16 cellular contexts compared by ENCODE assay signal in the genomic region with DNA sequence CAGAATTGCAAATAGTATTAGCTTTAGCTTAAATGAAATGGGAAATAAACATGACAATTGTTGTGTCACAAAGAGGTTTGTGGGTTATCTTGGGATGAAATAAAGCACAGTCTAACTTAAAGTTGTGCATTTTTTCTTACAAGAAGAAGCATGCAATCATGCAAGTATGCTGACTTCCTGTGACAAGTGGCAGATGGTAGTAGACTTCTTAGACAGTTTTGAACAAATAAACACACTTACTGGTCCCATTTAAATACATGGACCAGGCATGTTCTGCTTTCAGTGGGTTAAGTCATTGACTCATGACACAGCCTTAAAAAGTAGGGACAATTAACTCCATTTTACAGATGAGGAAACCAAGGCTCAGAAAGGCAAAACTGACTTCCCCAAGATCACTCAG.
"Had no signal": no experiment of that assay in that cellular context is flagged by ENCODE, and none has a peak within 500 bp of the region (broad histone marks: within the 10 kb centered on the region; RNA-seq: fewer than 3 reads in every experiment).

No MANE protein-coding gene starts in this region.

- DNase-seq: activated CD4-positive, alpha-beta T cell treated with anti-CD3 and anti-CD28 coated beads for 36 hours; activated CD8-positive, alpha-beta memory T cell treated with anti-CD3 and anti-CD28 coated beads, Interleukin-2, amount 50 U/mL, for 48 hours; activated CD8-positive, alpha-beta T cell treated with anti-CD3 and anti-CD28 coated beads, Interleukin-2, amount 10 ng/mL, durations not matched to agents 7 days and 5 days; anterior cingulate cortex; dorsolateral prefrontal cortex; heart left ventricle; kidney; left ventricle myocardium superior; stimulated activated CD4-positive, alpha-beta T cell treated with anti-CD3 and anti-CD28 coated beads, Interleukin-15, amount 100 ng/mL, for 24 hours; stimulated activated CD4-positive, alpha-beta T cell treated with anti-CD3 and anti-CD28 coated beads, Interleukin-4, amount 100 ng/mL, for 24 hours; testis had no signal

- H3K27me3 Mint-ChIP-seq: activated CD4-positive, alpha-beta T cell treated with anti-CD3 and anti-CD28 coated beads for 36 hours; activated naive CD4-positive, alpha-beta T cell treated with anti-CD3 and anti-CD28 coated beads, Interleukin-2, amount 50 U/mL, for 24 hours; stimulated activated naive CD8-positive, alpha-beta T cell treated with anti-CD3 and anti-CD28 coated beads, Interleukin-15, Interleukin-2, amounts not matched to agents 100 ng/mL and 50 ng/mL, for 24 hours had no signal

- H3K9me3 Mint-ChIP-seq: activated naive CD4-positive, alpha-beta T cell treated with anti-CD3 and anti-CD28 coated beads, Interleukin-2, amount 50 U/mL, for 24 hours; activated T-helper 2 cell treated with anti-CD3 and anti-CD28 coated beads, Interferon-gamma antibody, Interleukin-2, Interleukin-4, amounts not matched to agents 10 μg/mL and 5 μg/mL and 100 μg/mL, durations not matched to agents 14 hours and 24 hours and 36 hours; neural crest cell; stimulated activated naive CD8-positive, alpha-beta T cell treated with anti-CD3 and anti-CD28 coated beads, Interleukin-15, Interleukin-2, amounts not matched to agents 100 ng/mL and 50 ng/mL, for 24 hours had no signal

- H3K36me3 ChIP-seq: heart left ventricle had no signal

- H3K4me1 ChIP-seq: heart left ventricle, testis had no signal

- H3K9me3 ChIP-seq: heart left ventricle, testis had no signal

- ATAC-seq: activated CD4-positive, alpha-beta T cell treated with anti-CD3 and anti-CD28 coated beads for 36 hours; activated CD8-positive, alpha-beta T cell treated with anti-CD3 and anti-CD28 coated beads, Interleukin-2, amount 10 ng/mL, durations not matched to agents 7 days and 5 days; heart left ventricle; left ventricle myocardium superior had no signal

- H3K27ac ChIP-seq: dorsolateral prefrontal cortex, heart left ventricle, testis, VCaP had no signal

- H3K27ac Mint-ChIP-seq: activated CD4-positive, alpha-beta T cell treated with anti-CD3 and anti-CD28 coated beads for 36 hours; activated CD8-positive, alpha-beta T cell treated with anti-CD3 and anti-CD28 coated beads, Interleukin-2, amount 10 ng/mL, durations not matched to agents 7 days and 5 days; activated naive CD4-positive, alpha-beta T cell treated with anti-CD3 and anti-CD28 coated beads, Interleukin-2, amount 50 U/mL, for 24 hours; activated T-helper 2 cell treated with anti-CD3 and anti-CD28 coated beads, Interferon-gamma antibody, Interleukin-2, Interleukin-4, amounts not matched to agents 10 μg/mL and 5 μg/mL and 100 μg/mL, durations not matched to agents 14 hours and 24 hours and 36 hours; stimulated activated naive CD8-positive, alpha-beta T cell treated with anti-CD3 and anti-CD28 coated beads, Interleukin-15, Interleukin-2, amounts not matched to agents 100 ng/mL and 50 ng/mL, for 24 hours had no signal

- H3K4me3 Mint-ChIP-seq: activated CD4-positive, alpha-beta T cell treated with anti-CD3 and anti-CD28 coated beads for 36 hours; activated CD8-positive, alpha-beta T cell treated with anti-CD3 and anti-CD28 coated beads, Interleukin-2, amount 10 ng/mL, durations not matched to agents 7 days and 5 days; activated naive CD4-positive, alpha-beta T cell treated with anti-CD3 and anti-CD28 coated beads, Interleukin-2, amount 50 U/mL, for 24 hours; neural crest cell; stimulated activated naive CD8-positive, alpha-beta T cell treated with anti-CD3 and anti-CD28 coated beads, Interleukin-15, Interleukin-2, amounts not matched to agents 100 ng/mL and 50 ng/mL, for 24 hours had no signal

- H3K36me3 Mint-ChIP-seq: activated naive CD4-positive, alpha-beta T cell treated with anti-CD3 and anti-CD28 coated beads, Interleukin-2, amount 50 U/mL, for 24 hours had no signal

- H3K4me3 ChIP-seq: dorsolateral prefrontal cortex, heart left ventricle, testis had no signal

- H3K27me3 ChIP-seq: heart left ventricle, testis had no signal
